ENCODE assay signal across 13 cellular contexts in the genomic region with DNA sequence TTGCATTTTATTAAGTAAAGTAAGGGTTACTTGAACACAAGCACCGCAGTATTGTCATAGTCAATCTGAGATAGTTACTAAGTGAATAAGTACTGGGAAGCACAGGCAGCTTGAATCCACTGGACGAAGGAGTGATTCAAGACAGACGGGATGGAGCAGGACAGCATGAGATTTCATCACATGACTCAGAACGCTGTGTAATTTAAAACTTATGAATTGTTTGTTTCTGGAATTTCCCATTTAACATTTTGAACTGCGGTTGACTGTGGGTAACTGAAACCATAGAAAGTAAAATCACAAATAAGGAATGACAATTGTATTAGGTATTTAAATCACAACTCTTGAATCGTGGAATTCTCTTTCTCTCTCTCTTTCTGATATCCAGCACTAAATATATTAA.
DNase-seq lines count a peak whose midpoint lies in the region; ATAC-seq and TF ChIP-seq lines count a peak whose summit lies in the region.
"Had no signal": no experiment of that assay in that cellular context is flagged by ENCODE, and none has a peak within 500 bp of the region (broad histone marks: within the 10 kb centered on the region; RNA-seq: fewer than 3 reads in every experiment).

No MANE protein-coding gene starts in this region.

- H3K36me3 Mint-ChIP-seq in HFFc6 (ENCODE audit: low read depth), result no peaks in the 10 kb centered on the region
- H3K36me3 Mint-ChIP-seq: stimulated activated effector memory CD8-positive, alpha-beta T cell treated with anti-CD3 and anti-CD28 coated beads, Interleukin-12 subunit alpha, Interleukin-12 subunit beta, amount 100 ng/mL, for 72 hours had no signal

- no peaks in the 10 kb centered on the region for H3K27me3 ChIP-seq in AG04450 (ENCODE audit: control insufficient read depth, insufficient read depth, low read length)
- no peaks in the 10 kb centered on the region for H3K27me3 ChIP-seq in ovary

- no peak for TF ChIP-seq EP300 in ovary (IDR thresholded peaks at IDR 0.05)

- 59 to 78% (median 76%) methylated on average over 6 of the region's 6 CpGs for WGBS in ovary, 3 donors

- intact Hi-C loops in ovary (cut with DNase I), result no loop called here

- H3K9me3 ChIP-seq in AG04450 (ENCODE audit: control insufficient read depth, insufficient read depth, low read length), result no peaks in the 10 kb centered on the region
- no peaks in the 10 kb centered on the region for H3K9me3 ChIP-seq in ovary

- TF ChIP-seq CTCF in AG04450 (IDR thresholded peaks at IDR 0.05; ENCODE audit: low read depth, low read length) (no peak), HFFc6 (IDR thresholded peaks at IDR 0.05) (no peak), foreskin fibroblast (IDR thresholded peaks at IDR 0.05; ENCODE audit: low read depth, low read length) (no peak), ovary (IDR thresholded peaks at IDR 0.05) (no peak)

- DNase-seq in AG04450 (ENCODE audit: low read depth, low spot score), result peak; percentile 85
- peak; percentile 85 for DNase-seq in HFFc6
- DNase-seq in amniotic epithelial cell (ENCODE audit: low read depth), result peak; percentile 89
- peak; percentile 84 to 93 for DNase-seq in foreskin fibroblast
- no peak for DNase-seq in ovary
- DNase-seq in COR-L47 (lab: John Stamatoyannopoulos, UW), result no peak
- no peak for DNase-seq in AML-193 (lab: John Stamatoyannopoulos, UW)
- DNase-seq: activated naive CD4-positive, alpha-beta T cell treated with anti-CD3 and anti-CD28 coated beads for 36 hours; islet precursor cell; stimulated activated CD4-positive, alpha-beta T cell treated with anti-CD3 and anti-CD28 coated beads, Interleukin-4, amount 100 ng/mL, for 1 hour had no signal

- no peak overlapping the region for H3K4me3 Mint-ChIP-seq in HFFc6
- H3K4me3 Mint-ChIP-seq: activated naive CD4-positive, alpha-beta T cell treated with anti-CD3 and anti-CD28 coated beads for 36 hours; B cell; stimulated activated effector memory CD8-positive, alpha-beta T cell treated with anti-CD3 and anti-CD28 coated beads, Interleukin-12 subunit alpha, Interleukin-12 subunit beta, amount 100 ng/mL, for 72 hours had no signal

- H3K27ac Mint-ChIP-seq in HFFc6, result no peak overlapping the region; the same call in 1 of the 2 replicates
- H3K27ac Mint-ChIP-seq: activated naive CD4-positive, alpha-beta T cell treated with anti-CD3 and anti-CD28 coated beads for 36 hours; B cell; stimulated activated effector memory CD8-positive, alpha-beta T cell treated with anti-CD3 and anti-CD28 coated beads, Interleukin-12 subunit alpha, Interleukin-12 subunit beta, amount 100 ng/mL, for 72 hours had no signal

- no peaks in the 10 kb centered on the region for H3K36me3 ChIP-seq in ovary

- H3K4me1 Mint-ChIP-seq in HFFc6 (ENCODE audit: low read depth), result peaks cover 9% of the 10 kb centered on the region; the same call in 1 of the 2 replicates
- H3K4me1 Mint-ChIP-seq: B cell; stimulated activated effector memory CD8-positive, alpha-beta T cell treated with anti-CD3 and anti-CD28 coated beads, Interleukin-12 subunit alpha, Interleukin-12 subunit beta, amount 100 ng/mL, for 72 hours had no signal

- H3K4me3 ChIP-seq in AG04450 (ENCODE audit: low read depth, low read length) (no peak overlapping the region), foreskin fibroblast (ENCODE audit: low read depth in 1 of 2, low read length in 2 of 2) (no peak overlapping the region), ovary (no peak overlapping the region)

- H3K27me3 Mint-ChIP-seq in HFFc6 (ENCODE audit: insufficient read depth), result no peaks in the 10 kb centered on the region
- H3K27me3 Mint-ChIP-seq: B cell had no signal

- H3K4me1 ChIP-seq in ovary (ENCODE audit: insufficient read depth), result no peaks in the 10 kb centered on the region

- CTCF ChIA-PET in AG04450 (lab: Charles Lee), result no interaction called here

- no peak overlapping the region for H3K27ac ChIP-seq in AG04450 (ENCODE audit: low read depth, low read length)
- H3K27ac ChIP-seq in ovary, result no peak overlapping the region

- POLR2A ChIA-PET in AG04450 (lab: Yijun Ruan, JAX), result no interaction called here

- TF ChIP-seq POLR2A in ovary (IDR thresholded peaks at IDR 0.05), result no peak

- no peak for ATAC-seq in HG02938 (IDR thresholded peaks at IDR 0.05; ENCODE audit: unreplicated experiment)
- ATAC-seq: stimulated activated effector memory CD8-positive, alpha-beta T cell treated with anti-CD3 and anti-CD28 coated beads, Interleukin-12 subunit alpha, Interleukin-12 subunit beta, amount 100 ng/mL, for 72 hours had no signal

- peaks cover 18% of the 10 kb centered on the region; the same call in 1 of the 2 replicates for H3K9me3 Mint-ChIP-seq in HFFc6

Comparison
In these comparisons a context has a peak if more than half of its experiments do, and no peak if none do; other contexts are left out.
1. DNase-seq: peak in AG04450 (single experiment), HFFc6 (single experiment), amniotic epithelial cell (single experiment) and foreskin fibroblast (2 of 2); none in ovary (0 of 5), COR-L47 (single experiment) and AML-193 (0 of 2).